In the genomic region with DNA sequence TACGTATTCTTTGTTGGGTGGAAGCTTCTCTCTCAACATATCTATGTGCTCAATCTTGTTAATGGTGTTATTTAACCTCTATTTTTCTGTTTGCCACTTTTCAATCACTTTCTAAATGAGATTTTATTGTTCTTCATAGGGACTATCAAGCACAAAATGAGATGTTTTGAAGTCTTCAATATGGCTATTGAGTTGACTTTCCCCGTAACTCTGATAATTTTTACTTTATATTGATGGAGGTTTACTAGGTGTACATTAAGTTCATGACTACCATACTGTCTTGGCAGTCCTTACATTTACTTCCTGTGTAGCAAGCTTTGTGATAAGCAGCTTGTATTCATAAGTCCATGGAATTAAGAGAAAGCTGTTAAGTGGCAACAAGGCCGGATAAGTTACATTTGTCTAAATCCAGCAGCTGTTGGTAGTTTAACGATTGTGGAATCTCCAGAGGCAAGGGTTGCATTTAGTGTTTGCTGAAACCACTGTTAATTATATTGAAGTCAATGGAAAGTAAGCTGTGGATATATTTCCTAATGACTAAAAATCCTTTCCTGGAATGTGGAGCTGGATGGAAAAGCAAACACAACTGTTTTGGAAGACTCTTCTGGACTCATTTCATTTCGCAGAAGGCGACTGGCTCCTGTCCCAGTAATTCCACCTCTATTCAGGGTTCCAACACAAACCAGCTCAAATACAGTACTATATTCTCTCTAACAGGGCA, we compare ENCODE assay signal across 1 cellular context.
A peak's percentile ranks its signal among the peaks of the same experiment; 100 is the strongest.
TF ChIP-seq lines count a peak whose summit lies in the region.

No MANE protein-coding gene starts in this region.

TF ChIP-seq in K562, 482 proteins besides CTCF, POLR2A, EP300 and RAD21 (continued from another document and continues in another):
- TF ChIP-seq, protein P1, sequence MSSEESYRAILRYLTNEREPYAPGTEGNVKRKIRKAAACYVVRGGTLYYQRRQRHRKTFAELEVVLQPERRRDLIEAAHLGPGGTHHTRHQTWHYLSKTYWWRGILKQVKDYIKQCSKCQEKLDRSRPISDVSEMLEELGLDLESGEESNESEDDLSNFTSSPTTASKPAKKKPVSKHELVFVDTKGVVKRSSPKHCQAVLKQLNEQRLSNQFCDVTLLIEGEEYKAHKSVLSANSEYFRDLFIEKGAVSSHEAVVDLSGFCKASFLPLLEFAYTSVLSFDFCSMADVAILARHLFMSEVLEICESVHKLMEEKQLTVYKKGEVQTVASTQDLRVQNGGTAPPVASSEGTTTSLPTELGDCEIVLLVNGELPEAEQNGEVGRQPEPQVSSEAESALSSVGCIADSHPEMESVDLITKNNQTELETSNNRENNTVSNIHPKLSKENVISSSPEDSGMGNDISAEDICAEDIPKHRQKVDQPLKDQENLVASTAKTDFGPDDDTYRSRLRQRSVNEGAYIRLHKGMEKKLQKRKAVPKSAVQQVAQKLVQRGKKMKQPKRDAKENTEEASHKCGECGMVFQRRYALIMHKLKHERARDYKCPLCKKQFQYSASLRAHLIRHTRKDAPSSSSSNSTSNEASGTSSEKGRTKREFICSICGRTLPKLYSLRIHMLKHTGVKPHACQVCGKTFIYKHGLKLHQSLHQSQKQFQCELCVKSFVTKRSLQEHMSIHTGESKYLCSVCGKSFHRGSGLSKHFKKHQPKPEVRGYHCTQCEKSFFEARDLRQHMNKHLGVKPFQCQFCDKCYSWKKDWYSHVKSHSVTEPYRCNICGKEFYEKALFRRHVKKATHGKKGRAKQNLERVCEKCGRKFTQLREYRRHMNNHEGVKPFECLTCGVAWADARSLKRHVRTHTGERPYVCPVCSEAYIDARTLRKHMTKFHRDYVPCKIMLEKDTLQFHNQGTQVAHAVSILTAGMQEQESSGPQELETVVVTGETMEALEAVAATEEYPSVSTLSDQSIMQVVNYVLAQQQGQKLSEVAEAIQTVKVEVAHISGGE (CRISPR knock-in tag; IDR thresholded peaks at IDR 0.05): 0 out of 6 replicates have a peak, but pooled peaks of 1 of the 3 experiments have one; percentile 32
- TF ChIP-seq GABPB1 (CRISPR knock-in tag; IDR thresholded peaks at IDR 0.05): no peak
- no peak for TF ChIP-seq ZNF764 (CRISPR knock-in tag; IDR thresholded peaks at IDR 0.05; ENCODE audit: low read depth)
- TF ChIP-seq ZNF282 (CRISPR knock-in tag; IDR thresholded peaks at IDR 0.05): no peak
- peak; percentile 57 for TF ChIP-seq BRD9 (IDR thresholded peaks at IDR 0.05; ENCODE audit: low read depth, partially characterized antibody)
- TF ChIP-seq TCF7 (IDR thresholded peaks at IDR 0.05; ENCODE audit: borderline replicate concordance): no peak
- TF ChIP-seq MCM2 (IDR thresholded peaks at IDR 0.05; ENCODE audit: low read depth): no peak
- TF ChIP-seq MTA2 (IDR thresholded peaks at IDR 0.05; ENCODE audit: low read depth): peak; percentile 91
- TF ChIP-seq, protein P2, sequence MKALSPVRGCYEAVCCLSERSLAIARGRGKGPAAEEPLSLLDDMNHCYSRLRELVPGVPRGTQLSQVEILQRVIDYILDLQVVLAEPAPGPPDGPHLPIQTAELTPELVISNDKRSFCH (CRISPR knock-in tag; IDR thresholded peaks at IDR 0.05): no peak
- TF ChIP-seq, protein P2 (tag; IDR thresholded peaks at IDR 0.05): no peak
- TF ChIP-seq RNF2 (IDR thresholded peaks at IDR 0.05): peak; percentile 84
- peak in 1 of 2 experiments; percentile 66; a peak in 1 of 3 replicates for TF ChIP-seq CBX3 (IDR thresholded peaks at IDR 0.05; ENCODE audit: borderline replicate concordance in 1 of 2, low read length in 2 of 2)
- TF ChIP-seq, protein P3, sequence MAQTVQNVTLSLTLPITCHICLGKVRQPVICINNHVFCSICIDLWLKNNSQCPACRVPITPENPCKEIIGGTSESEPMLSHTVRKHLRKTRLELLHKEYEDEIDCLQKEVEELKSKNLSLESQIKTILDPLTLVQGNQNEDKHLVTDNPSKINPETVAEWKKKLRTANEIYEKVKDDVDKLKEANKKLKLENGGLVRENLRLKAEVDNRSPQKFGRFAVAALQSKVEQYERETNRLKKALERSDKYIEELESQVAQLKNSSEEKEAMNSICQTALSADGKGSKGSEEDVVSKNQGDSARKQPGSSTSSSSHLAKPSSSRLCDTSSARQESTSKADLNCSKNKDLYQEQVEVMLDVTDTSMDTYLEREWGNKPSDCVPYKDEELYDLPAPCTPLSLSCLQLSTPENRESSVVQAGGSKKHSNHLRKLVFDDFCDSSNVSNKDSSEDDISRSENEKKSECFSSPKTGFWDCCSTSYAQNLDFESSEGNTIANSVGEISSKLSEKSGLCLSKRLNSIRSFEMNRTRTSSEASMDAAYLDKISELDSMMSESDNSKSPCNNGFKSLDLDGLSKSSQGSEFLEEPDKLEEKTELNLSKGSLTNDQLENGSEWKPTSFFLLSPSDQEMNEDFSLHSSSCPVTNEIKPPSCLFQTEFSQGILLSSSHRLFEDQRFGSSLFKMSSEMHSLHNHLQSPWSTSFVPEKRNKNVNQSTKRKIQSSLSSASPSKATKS (CRISPR knock-in tag; IDR thresholded peaks at IDR 0.05): no peak
- TF ChIP-seq, protein P4, sequence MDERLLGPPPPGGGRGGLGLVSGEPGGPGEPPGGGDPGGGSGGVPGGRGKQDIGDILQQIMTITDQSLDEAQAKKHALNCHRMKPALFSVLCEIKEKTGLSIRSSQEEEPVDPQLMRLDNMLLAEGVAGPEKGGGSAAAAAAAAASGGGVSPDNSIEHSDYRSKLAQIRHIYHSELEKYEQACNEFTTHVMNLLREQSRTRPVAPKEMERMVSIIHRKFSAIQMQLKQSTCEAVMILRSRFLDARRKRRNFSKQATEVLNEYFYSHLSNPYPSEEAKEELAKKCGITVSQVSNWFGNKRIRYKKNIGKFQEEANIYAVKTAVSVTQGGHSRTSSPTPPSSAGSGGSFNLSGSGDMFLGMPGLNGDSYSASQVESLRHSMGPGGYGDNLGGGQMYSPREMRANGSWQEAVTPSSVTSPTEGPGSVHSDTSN (CRISPR knock-in tag; IDR thresholded peaks at IDR 0.05; ENCODE audit: low read depth): no peak
- TF ChIP-seq, protein P4 (tag; conservative IDR thresholded peaks at IDR 0.05; ENCODE audit: low read depth): no peak
- no peak for TF ChIP-seq NBN (IDR thresholded peaks at IDR 0.05; ENCODE audit: low read depth)
- TF ChIP-seq, protein P5, sequence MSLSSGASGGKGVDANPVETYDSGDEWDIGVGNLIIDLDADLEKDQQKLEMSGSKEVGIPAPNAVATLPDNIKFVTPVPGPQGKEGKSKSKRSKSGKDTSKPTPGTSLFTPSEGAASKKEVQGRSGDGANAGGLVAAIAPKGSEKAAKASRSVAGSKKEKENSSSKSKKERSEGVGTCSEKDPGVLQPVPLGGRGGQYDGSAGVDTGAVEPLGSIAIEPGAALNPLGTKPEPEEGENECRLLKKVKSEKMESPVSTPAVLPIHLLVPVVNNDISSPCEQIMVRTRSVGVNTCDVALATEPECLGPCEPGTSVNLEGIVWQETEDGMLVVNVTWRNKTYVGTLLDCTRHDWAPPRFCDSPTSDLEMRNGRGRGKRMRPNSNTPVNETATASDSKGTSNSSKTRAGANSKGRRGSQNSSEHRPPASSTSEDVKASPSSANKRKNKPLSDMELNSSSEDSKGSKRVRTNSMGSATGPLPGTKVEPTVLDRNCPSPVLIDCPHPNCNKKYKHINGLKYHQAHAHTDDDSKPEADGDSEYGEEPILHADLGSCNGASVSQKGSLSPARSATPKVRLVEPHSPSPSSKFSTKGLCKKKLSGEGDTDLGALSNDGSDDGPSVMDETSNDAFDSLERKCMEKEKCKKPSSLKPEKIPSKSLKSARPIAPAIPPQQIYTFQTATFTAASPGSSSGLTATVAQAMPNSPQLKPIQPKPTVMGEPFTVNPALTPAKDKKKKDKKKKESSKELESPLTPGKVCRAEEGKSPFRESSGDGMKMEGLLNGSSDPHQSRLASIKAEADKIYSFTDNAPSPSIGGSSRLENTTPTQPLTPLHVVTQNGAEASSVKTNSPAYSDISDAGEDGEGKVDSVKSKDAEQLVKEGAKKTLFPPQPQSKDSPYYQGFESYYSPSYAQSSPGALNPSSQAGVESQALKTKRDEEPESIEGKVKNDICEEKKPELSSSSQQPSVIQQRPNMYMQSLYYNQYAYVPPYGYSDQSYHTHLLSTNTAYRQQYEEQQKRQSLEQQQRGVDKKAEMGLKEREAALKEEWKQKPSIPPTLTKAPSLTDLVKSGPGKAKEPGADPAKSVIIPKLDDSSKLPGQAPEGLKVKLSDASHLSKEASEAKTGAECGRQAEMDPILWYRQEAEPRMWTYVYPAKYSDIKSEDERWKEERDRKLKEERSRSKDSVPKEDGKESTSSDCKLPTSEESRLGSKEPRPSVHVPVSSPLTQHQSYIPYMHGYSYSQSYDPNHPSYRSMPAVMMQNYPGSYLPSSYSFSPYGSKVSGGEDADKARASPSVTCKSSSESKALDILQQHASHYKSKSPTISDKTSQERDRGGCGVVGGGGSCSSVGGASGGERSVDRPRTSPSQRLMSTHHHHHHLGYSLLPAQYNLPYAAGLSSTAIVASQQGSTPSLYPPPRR (CRISPR knock-in tag; IDR thresholded peaks at IDR 0.05; ENCODE audit: borderline replicate concordance): no peak
- TF ChIP-seq ZKSCAN1 (IDR thresholded peaks at IDR 0.05; ENCODE audit: low read depth, low read length): no peak
- no peak for TF ChIP-seq SAFB2 (IDR thresholded peaks at IDR 0.05; ENCODE audit: borderline replicate concordance, low read depth, low read length, severe bottlenecking)
- no peak for TF ChIP-seq CXXC5 (CRISPR knock-in tag; IDR thresholded peaks at IDR 0.05)
- peak; percentile 73; the same call in 1 of the 2 replicates for TF ChIP-seq ZKSCAN8 (CRISPR knock-in tag; IDR thresholded peaks at IDR 0.05)
- TF ChIP-seq, protein P6, sequence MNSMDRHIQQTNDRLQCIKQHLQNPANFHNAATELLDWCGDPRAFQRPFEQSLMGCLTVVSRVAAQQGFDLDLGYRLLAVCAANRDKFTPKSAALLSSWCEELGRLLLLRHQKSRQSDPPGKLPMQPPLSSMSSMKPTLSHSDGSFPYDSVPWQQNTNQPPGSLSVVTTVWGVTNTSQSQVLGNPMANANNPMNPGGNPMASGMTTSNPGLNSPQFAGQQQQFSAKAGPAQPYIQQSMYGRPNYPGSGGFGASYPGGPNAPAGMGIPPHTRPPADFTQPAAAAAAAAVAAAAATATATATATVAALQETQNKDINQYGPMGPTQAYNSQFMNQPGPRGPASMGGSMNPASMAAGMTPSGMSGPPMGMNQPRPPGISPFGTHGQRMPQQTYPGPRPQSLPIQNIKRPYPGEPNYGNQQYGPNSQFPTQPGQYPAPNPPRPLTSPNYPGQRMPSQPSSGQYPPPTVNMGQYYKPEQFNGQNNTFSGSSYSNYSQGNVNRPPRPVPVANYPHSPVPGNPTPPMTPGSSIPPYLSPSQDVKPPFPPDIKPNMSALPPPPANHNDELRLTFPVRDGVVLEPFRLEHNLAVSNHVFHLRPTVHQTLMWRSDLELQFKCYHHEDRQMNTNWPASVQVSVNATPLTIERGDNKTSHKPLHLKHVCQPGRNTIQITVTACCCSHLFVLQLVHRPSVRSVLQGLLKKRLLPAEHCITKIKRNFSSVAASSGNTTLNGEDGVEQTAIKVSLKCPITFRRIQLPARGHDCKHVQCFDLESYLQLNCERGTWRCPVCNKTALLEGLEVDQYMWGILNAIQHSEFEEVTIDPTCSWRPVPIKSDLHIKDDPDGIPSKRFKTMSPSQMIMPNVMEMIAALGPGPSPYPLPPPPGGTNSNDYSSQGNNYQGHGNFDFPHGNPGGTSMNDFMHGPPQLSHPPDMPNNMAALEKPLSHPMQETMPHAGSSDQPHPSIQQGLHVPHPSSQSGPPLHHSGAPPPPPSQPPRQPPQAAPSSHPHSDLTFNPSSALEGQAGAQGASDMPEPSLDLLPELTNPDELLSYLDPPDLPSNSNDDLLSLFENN (IDR thresholded peaks at IDR 0.05; ENCODE audit: low read depth in 2 of 2, low read length in 2 of 2): peak in 1 of 2 experiments; percentile 94; a peak in 2 of 4 replicates
- TF ChIP-seq CBFA2T3 (IDR thresholded peaks at IDR 0.05): peak; percentile 97
- TF ChIP-seq NCOA2 (IDR thresholded peaks at IDR 0.05; ENCODE audit: partially characterized antibody in 2 of 2): peak; percentile 67 to 68
- TF ChIP-seq, protein P7, sequence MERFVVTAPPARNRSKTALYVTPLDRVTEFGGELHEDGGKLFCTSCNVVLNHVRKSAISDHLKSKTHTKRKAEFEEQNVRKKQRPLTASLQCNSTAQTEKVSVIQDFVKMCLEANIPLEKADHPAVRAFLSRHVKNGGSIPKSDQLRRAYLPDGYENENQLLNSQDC (CRISPR knock-in tag; IDR thresholded peaks at IDR 0.05): no peak
- TF ChIP-seq ATF7 (IDR thresholded peaks at IDR 0.05): no peak
- no peak for TF ChIP-seq RHOXF2B (CRISPR knock-in tag; conservative IDR thresholded peaks at IDR 0.05)
- no peak for TF ChIP-seq FOSL1 (tag; conservative IDR thresholded peaks at IDR 0.05)
- TF ChIP-seq HNRNPLL (IDR thresholded peaks at IDR 0.05; ENCODE audit: low read depth, low read length, poor library complexity, severe bottlenecking): no peak
- TF ChIP-seq ZNF175 (CRISPR knock-in tag; IDR thresholded peaks at IDR 0.05; ENCODE audit: low read depth): peak; percentile 64; the same call in 1 of the 2 replicates
- no peak for TF ChIP-seq ZNF431 (CRISPR knock-in tag; IDR thresholded peaks at IDR 0.05)
- no peak for TF ChIP-seq ZSCAN29 (IDR thresholded peaks at IDR 0.05)
- TF ChIP-seq, protein P8, sequence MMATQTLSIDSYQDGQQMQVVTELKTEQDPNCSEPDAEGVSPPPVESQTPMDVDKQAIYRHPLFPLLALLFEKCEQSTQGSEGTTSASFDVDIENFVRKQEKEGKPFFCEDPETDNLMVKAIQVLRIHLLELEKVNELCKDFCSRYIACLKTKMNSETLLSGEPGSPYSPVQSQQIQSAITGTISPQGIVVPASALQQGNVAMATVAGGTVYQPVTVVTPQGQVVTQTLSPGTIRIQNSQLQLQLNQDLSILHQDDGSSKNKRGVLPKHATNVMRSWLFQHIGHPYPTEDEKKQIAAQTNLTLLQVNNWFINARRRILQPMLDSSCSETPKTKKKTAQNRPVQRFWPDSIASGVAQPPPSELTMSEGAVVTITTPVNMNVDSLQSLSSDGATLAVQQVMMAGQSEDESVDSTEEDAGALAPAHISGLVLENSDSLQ (IDR thresholded peaks at IDR 0.05): no peak
- TF ChIP-seq EP400 (IDR thresholded peaks at IDR 0.05): peak; percentile 26; the same call in 1 of the 2 replicates
